ENCODE assay signal across 11 cellular contexts in the genomic region with DNA sequence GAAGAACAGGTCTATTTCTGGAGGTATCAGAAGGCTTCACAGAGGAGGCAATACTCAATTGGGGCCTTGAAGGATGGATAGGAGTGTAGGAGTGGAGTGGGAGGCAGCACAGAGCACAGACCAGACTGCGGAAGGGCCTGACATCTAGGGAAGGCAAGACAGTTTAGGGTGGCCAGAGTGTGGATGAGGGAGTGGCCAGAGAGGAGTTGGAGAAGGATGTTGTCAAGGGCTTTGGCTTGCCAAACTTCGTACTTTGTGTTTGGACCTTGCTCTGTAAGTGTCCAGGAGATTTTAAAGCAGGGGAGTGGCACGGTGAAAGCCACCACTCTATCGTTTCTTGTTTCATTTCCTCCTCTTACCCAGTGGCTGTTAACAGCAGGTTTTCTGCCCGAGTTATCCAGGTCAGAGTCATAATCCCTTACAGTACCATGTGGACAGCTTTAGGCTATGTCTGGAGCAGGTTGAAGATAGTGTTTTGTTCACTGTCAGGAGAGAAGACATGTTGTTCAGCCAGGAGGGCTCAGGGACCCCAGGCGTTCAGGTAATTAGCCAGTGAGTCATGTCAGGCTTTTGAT. TPM values are rescaled to one million over a fixed set of nuclear protein-coding genes. Genes with fewer than 3 reads are reported as not detected.
DNase-seq lines count a peak whose midpoint lies in the region; ATAC-seq lines count a peak whose summit lies in the region.
"Had no signal": no experiment of that assay in that cellular context is flagged by ENCODE, and none has a peak within 500 bp of the region (broad histone marks: within the 10 kb centered on the region; RNA-seq: fewer than 3 reads in every experiment).

No MANE protein-coding gene starts in this region.

- no peak overlapping the region for H3K9ac ChIP-seq in mesenchymal stem cell (ENCODE audit: low read length)

- peak overlapping the region; percentile 12 for H3K27ac Mint-ChIP-seq in stimulated activated naive CD8-positive, alpha-beta T cell treated with anti-CD3 and anti-CD28 coated beads, Interleukin-15, Interleukin-2, amounts not matched to agents 100 ng/mL and 50 ng/mL, for 24 hours
- no peak overlapping the region for H3K27ac Mint-ChIP-seq in stimulated activated naive CD8-positive, alpha-beta T cell treated with anti-CD3 and anti-CD28 coated beads, Interleukin-15, amount 100 ng/mL, for 72 hours
- H3K27ac Mint-ChIP-seq in activated T-helper 1 cell treated with anti-CD3 and anti-CD28 coated beads, Interleukin-12 subunit alpha, Interleukin-12 subunit beta, Interleukin-2, Interleukin-4 antibody, amounts not matched to agents 30 ng/mL and 10 ng/mL and 1 ng/mL, durations not matched to agents 14 hours and 24 hours and 36 hours: peak overlapping the region; percentile 84
- H3K27ac Mint-ChIP-seq: activated naive CD8-positive, alpha-beta T cell had no signal

- no peaks in the 10 kb centered on the region for H3K27me3 ChIP-seq in mesenchymal stem cell (ENCODE audit: control insufficient read depth in 1 of 2, insufficient read depth in 1 of 2, low read length in 2 of 2)

- intact Hi-C loops in activated T-helper 1 cell treated with anti-CD3 and anti-CD28 coated beads, Interleukin-12 subunit alpha, Interleukin-12 subunit beta, Interleukin-2, Interleukin-4 antibody, amounts not matched to agents 30 ng/mL and 10 ng/mL and 1 ng/mL, durations not matched to agents 14 hours and 24 hours and 36 hours (cut with micrococcal nuclease): no loop called here

- H3K9me3 ChIP-seq in mesenchymal stem cell (ENCODE audit: control insufficient read depth, low read length): no peaks in the 10 kb centered on the region

- H2BK12ac ChIP-seq in mesenchymal stem cell (ENCODE audit: low read length in 2 of 2): peak overlapping the region; percentile 22 to 87

- H2AFZ ChIP-seq in mesenchymal stem cell (ENCODE audit: low read depth, low read length): no peak overlapping the region

- H3K27ac ChIP-seq in mesenchymal stem cell (ENCODE audit: low read length, poor library complexity, severe bottlenecking): no peak overlapping the region

- H2AK5ac ChIP-seq in mesenchymal stem cell (ENCODE audit: low read length, severe bottlenecking): peak overlapping the region; percentile 55

- no peak overlapping the region for H3K23ac ChIP-seq in mesenchymal stem cell (ENCODE audit: low read length in 2 of 2)

- peak overlapping the region; percentile 24 to 67 for H3K18ac ChIP-seq in mesenchymal stem cell (ENCODE audit: low read depth in 1 of 2, low read length in 2 of 2)

- H3K4me3 ChIP-seq in mesenchymal stem cell (ENCODE audit: insufficient read depth in 1 of 2, low read depth in 1 of 2, low read length in 2 of 2): no peak overlapping the region

- H2BK15ac ChIP-seq in mesenchymal stem cell (ENCODE audit: low read depth, poor library complexity, severe bottlenecking): no peak overlapping the region

- no peak overlapping the region for H3K4me2 ChIP-seq in mesenchymal stem cell (ENCODE audit: low read length, poor library complexity, severe bottlenecking)

- peaks cover 0 to 23% of the 10 kb centered on the region in 2 experiments for H3K36me3 ChIP-seq in mesenchymal stem cell (ENCODE audit: control insufficient read depth in 1 of 2, insufficient read depth in 2 of 2, low read depth in 1 of 2, low read length in 2 of 2)

- DNase-seq in stimulated activated naive CD8-positive, alpha-beta T cell treated with anti-CD3 and anti-CD28 coated beads, Interleukin-15, amount 100 ng/mL, for 72 hours: no peak
- DNase-seq in activated T-helper 1 cell treated with anti-CD3 and anti-CD28 coated beads, Interleukin-12 subunit alpha, Interleukin-12 subunit beta, Interleukin-2, Interleukin-4 antibody, amounts not matched to agents 30 ng/mL and 10 ng/mL and 1 ng/mL, durations not matched to agents 14 hours and 24 hours and 36 hours (ENCODE audit: low spot score): no peak
- no peak for DNase-seq in mesenchymal stem cell
- no peak for DNase-seq in RKO (ENCODE audit: low spot score)
- no peak for DNase-seq in dermis blood vessel endothelial cell
- DNase-seq: stimulated activated CD4-positive, alpha-beta T cell treated with anti-CD3 and anti-CD28 coated beads, Interleukin-4, amount 100 ng/mL, for 24 hours; T1000 had no signal

- peaks cover 94% of the 10 kb centered on the region for H3K4me1 Mint-ChIP-seq in stimulated activated naive CD8-positive, alpha-beta T cell treated with anti-CD3 and anti-CD28 coated beads, Interleukin-15, Interleukin-2, amounts not matched to agents 100 ng/mL and 50 ng/mL, for 24 hours (ENCODE audit: low read depth)
- H3K4me1 Mint-ChIP-seq in stimulated activated naive CD8-positive, alpha-beta T cell treated with anti-CD3 and anti-CD28 coated beads, Interleukin-15, amount 100 ng/mL, for 72 hours: peaks cover 71% of the 10 kb centered on the region
- H3K4me1 Mint-ChIP-seq in activated T-helper 1 cell treated with anti-CD3 and anti-CD28 coated beads, Interleukin-12 subunit alpha, Interleukin-12 subunit beta, Interleukin-2, Interleukin-4 antibody, amounts not matched to agents 30 ng/mL and 10 ng/mL and 1 ng/mL, durations not matched to agents 14 hours and 24 hours and 36 hours (ENCODE audit: low read depth): peaks cover 88% of the 10 kb centered on the region

- no peak for ATAC-seq in stimulated activated naive CD8-positive, alpha-beta T cell treated with anti-CD3 and anti-CD28 coated beads, Interleukin-15, amount 100 ng/mL, for 72 hours
- ATAC-seq in HG03571 (IDR thresholded peaks at IDR 0.05; ENCODE audit: unreplicated experiment): no peak
- ATAC-seq in GM19455 (IDR thresholded peaks at IDR 0.05; ENCODE audit: unreplicated experiment): no peak

- H3K4me3 Mint-ChIP-seq in stimulated activated naive CD8-positive, alpha-beta T cell treated with anti-CD3 and anti-CD28 coated beads, Interleukin-15, Interleukin-2, amounts not matched to agents 100 ng/mL and 50 ng/mL, for 24 hours: no peak overlapping the region
- no peak overlapping the region for H3K4me3 Mint-ChIP-seq in stimulated activated naive CD8-positive, alpha-beta T cell treated with anti-CD3 and anti-CD28 coated beads, Interleukin-15, amount 100 ng/mL, for 72 hours
- H3K4me3 Mint-ChIP-seq in activated T-helper 1 cell treated with anti-CD3 and anti-CD28 coated beads, Interleukin-12 subunit alpha, Interleukin-12 subunit beta, Interleukin-2, Interleukin-4 antibody, amounts not matched to agents 30 ng/mL and 10 ng/mL and 1 ng/mL, durations not matched to agents 14 hours and 24 hours and 36 hours: peak overlapping the region; percentile 32
- H3K4me3 Mint-ChIP-seq: activated naive CD8-positive, alpha-beta T cell had no signal

- no peak overlapping the region for H2BK120ac ChIP-seq in mesenchymal stem cell (ENCODE audit: low read depth, low read length)

- H3K79me1 ChIP-seq in mesenchymal stem cell (replicated peaks; ENCODE audit: low read length, poor library complexity, severe bottlenecking): peaks cover 9% of the 10 kb centered on the region

- H3K4me1 ChIP-seq in mesenchymal stem cell (ENCODE audit: control insufficient read depth, insufficient read depth, low read depth, low read length): peaks cover 19% of the 10 kb centered on the region

- peak overlapping the region in 1 of 2 experiments; percentile 26 for H3K14ac ChIP-seq in mesenchymal stem cell (ENCODE audit: low read length in 2 of 2)

- H3K9me3 Mint-ChIP-seq in stimulated activated naive CD8-positive, alpha-beta T cell treated with anti-CD3 and anti-CD28 coated beads, Interleukin-15, Interleukin-2, amounts not matched to agents 100 ng/mL and 50 ng/mL, for 24 hours: no peaks in the 10 kb centered on the region
- peaks cover 0 to 7% of the 10 kb centered on the region in 2 donors for H3K9me3 Mint-ChIP-seq in stimulated activated naive CD8-positive, alpha-beta T cell treated with anti-CD3 and anti-CD28 coated beads, Interleukin-15, amount 100 ng/mL, for 72 hours
- H3K9me3 Mint-ChIP-seq in activated T-helper 1 cell treated with anti-CD3 and anti-CD28 coated beads, Interleukin-12 subunit alpha, Interleukin-12 subunit beta, Interleukin-2, Interleukin-4 antibody, amounts not matched to agents 30 ng/mL and 10 ng/mL and 1 ng/mL, durations not matched to agents 14 hours and 24 hours and 36 hours: no peaks in the 10 kb centered on the region

- peak overlapping the region in 1 of 2 experiments; percentile 57 for H3K4ac ChIP-seq in mesenchymal stem cell (ENCODE audit: low read depth in 1 of 2, low read length in 2 of 2)

- 92% methylated on average over 6 of the region's 6 CpGs for WGBS in mesenchymal stem cell

- no peak overlapping the region for H2BK5ac ChIP-seq in mesenchymal stem cell (ENCODE audit: low read depth, low read length, poor library complexity, severe bottlenecking)

- no peak overlapping the region for H4K8ac ChIP-seq in mesenchymal stem cell (ENCODE audit: low read length)

- H3K36me3 Mint-ChIP-seq in stimulated activated naive CD8-positive, alpha-beta T cell treated with anti-CD3 and anti-CD28 coated beads, Interleukin-15, Interleukin-2, amounts not matched to agents 100 ng/mL and 50 ng/mL, for 24 hours (ENCODE audit: low read depth): peaks cover 32% of the 10 kb centered on the region
- H3K36me3 Mint-ChIP-seq in activated T-helper 1 cell treated with anti-CD3 and anti-CD28 coated beads, Interleukin-12 subunit alpha, Interleukin-12 subunit beta, Interleukin-2, Interleukin-4 antibody, amounts not matched to agents 30 ng/mL and 10 ng/mL and 1 ng/mL, durations not matched to agents 14 hours and 24 hours and 36 hours (ENCODE audit: low read depth): peaks cover 60% of the 10 kb centered on the region

- no peak overlapping the region for H4K91ac ChIP-seq in mesenchymal stem cell (ENCODE audit: low read length)

- H3K27me3 Mint-ChIP-seq in stimulated activated naive CD8-positive, alpha-beta T cell treated with anti-CD3 and anti-CD28 coated beads, Interleukin-15, Interleukin-2, amounts not matched to agents 100 ng/mL and 50 ng/mL, for 24 hours: no peaks in the 10 kb centered on the region
- no peaks in the 10 kb centered on the region for H3K27me3 Mint-ChIP-seq in stimulated activated naive CD8-positive, alpha-beta T cell treated with anti-CD3 and anti-CD28 coated beads, Interleukin-15, amount 100 ng/mL, for 72 hours
- H3K27me3 Mint-ChIP-seq in activated T-helper 1 cell treated with anti-CD3 and anti-CD28 coated beads, Interleukin-12 subunit alpha, Interleukin-12 subunit beta, Interleukin-2, Interleukin-4 antibody, amounts not matched to agents 30 ng/mL and 10 ng/mL and 1 ng/mL, durations not matched to agents 14 hours and 24 hours and 36 hours (ENCODE audit: insufficient read depth): no peaks in the 10 kb centered on the region
- H3K27me3 Mint-ChIP-seq: activated naive CD8-positive, alpha-beta T cell had no signal

RNA-seq across cellular contexts. Expression of a gene that starts 12.3 kb away (rescaled TPM):
- 80.2 and 80.4 TPM in 2 replicates for total RNA-seq in activated T-helper 1 cell treated with anti-CD3 and anti-CD28 coated beads, Interleukin-12 subunit alpha, Interleukin-12 subunit beta, Interleukin-2, Interleukin-4 antibody, amounts not matched to agents 30 ng/mL and 10 ng/mL and 1 ng/mL, durations not matched to agents 14 hours and 24 hours and 36 hours
- polyA plus RNA-seq in mesenchymal stem cell (2013, experiment 1 of 2): 126 TPM
- polyA plus RNA-seq in mesenchymal stem cell (2013, experiment 2 of 2): 125 TPM
- total RNA-seq in dermis blood vessel endothelial cell: 16.5 and 29.9 TPM in 2 replicates

Comparison
In these comparisons a context has a peak if more than half of its experiments do, and no peak if none do; other contexts are left out.
1. H3K27ac Mint-ChIP-seq: peak in stimulated activated naive CD8-positive, alpha-beta T cell treated with anti-CD3 and anti-CD28 coated beads, Interleukin-15, Interleukin-2, amounts not matched to agents 100 ng/mL and 50 ng/mL, for 24 hours (single experiment) and activated T-helper 1 cell treated with anti-CD3 and anti-CD28 coated beads, Interleukin-12 subunit alpha, Interleukin-12 subunit beta, Interleukin-2, Interleukin-4 antibody, amounts not matched to agents 30 ng/mL and 10 ng/mL and 1 ng/mL, durations not matched to agents 14 hours and 24 hours and 36 hours (single experiment); none in stimulated activated naive CD8-positive, alpha-beta T cell treated with anti-CD3 and anti-CD28 coated beads, Interleukin-15, amount 100 ng/mL, for 72 hours (0 of 2).